In genomic region chr18:45341454-45341853, GRCh38 we compare ENCODE assay signal across 1 cellular context.
TF ChIP-seq lines count a peak whose summit lies in the region.

No MANE protein-coding gene starts in this region.

TF ChIP-seq in SK-N-SH, 30 proteins besides CTCF, POLR2A, EP300 and RAD21 (continued from another document):
- TF ChIP-seq PBX3 (IDR thresholded peaks at IDR 0.05) (no peak), FOXM1 (IDR thresholded peaks at IDR 0.05; ENCODE audit: low read depth) (no peak), FOSL2 (IDR thresholded peaks at IDR 0.05; ENCODE audit: borderline replicate concordance, low read depth) (no peak), JUND (IDR thresholded peaks at IDR 0.05) (no peak), POLR2AphosphoS5 (IDR thresholded peaks at IDR 0.05; ENCODE audit: low read depth, low read length) (no peak), SIN3A (IDR thresholded peaks at IDR 0.05; ENCODE audit: borderline replicate concordance, low read depth, low read length) (no peak), GABPA (IDR thresholded peaks at IDR 0.05; ENCODE audit: low read depth) (no peak), GATA2 (CRISPR knock-in tag; IDR thresholded peaks at IDR 0.05) (no peak), FOXJ3 (CRISPR knock-in tag; IDR thresholded peaks at IDR 0.05) (no peak), TEAD4 (IDR thresholded peaks at IDR 0.05; ENCODE audit: borderline replicate concordance, insufficient read depth) (no peak), MAX (IDR thresholded peaks at IDR 0.05; ENCODE audit: low read depth) (no peak), YY1 (IDR thresholded peaks at IDR 0.05; ENCODE audit: low read depth) (no peak), MXI1 (IDR thresholded peaks at IDR 0.05; ENCODE audit: low read depth, low read length) (no peak), TCF12 (IDR thresholded peaks at IDR 0.05) (no peak), TAF1 (IDR thresholded peaks at IDR 0.05; ENCODE audit: borderline replicate concordance, low read depth, low read length) (no peak)
